ENCODE assay signal across 9 cellular contexts in the genomic region with DNA sequence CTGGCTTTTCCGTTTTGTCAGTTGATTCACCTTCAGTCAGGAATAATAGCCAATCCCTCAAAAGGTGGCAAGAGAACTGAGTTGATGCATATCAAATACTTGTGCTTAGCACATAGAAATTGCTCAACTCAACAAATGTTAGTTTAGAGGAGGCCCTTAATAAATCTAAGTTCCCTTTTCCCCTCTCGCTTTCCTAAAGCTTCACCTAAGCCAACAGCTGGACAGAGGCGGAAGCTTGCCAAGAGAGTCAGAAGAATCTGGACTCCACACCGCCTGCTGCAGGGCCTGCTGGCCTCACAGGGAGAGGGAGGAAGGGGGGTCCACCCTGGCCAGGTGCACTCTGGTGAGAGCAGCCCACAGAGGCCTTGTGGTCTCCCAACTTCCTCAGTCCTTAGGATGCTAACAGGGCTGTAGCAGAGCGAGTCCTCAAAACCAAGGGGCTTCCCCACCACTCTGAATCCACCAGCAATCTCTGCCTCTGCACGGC.
A peak's percentile ranks its signal among the peaks of the same experiment; 100 is the strongest.
DNase-seq lines count a peak whose midpoint lies in the region; ATAC-seq and TF ChIP-seq lines count a peak whose summit lies in the region.
"Had no signal": no experiment of that assay in that cellular context is flagged by ENCODE, and none has a peak within 500 bp of the region (broad histone marks: within the 10 kb centered on the region; RNA-seq: fewer than 3 reads in every experiment).

No MANE protein-coding gene starts in this region.

- peaks cover 19% of the 10 kb centered on the region for H3K4me1 ChIP-seq in MM.1S (ENCODE audit: low read length)
- peaks cover 52% of the 10 kb centered on the region for H3K4me1 ChIP-seq in mammary epithelial cell (ENCODE audit: insufficient read depth, low read length)

- CTCF ChIA-PET in CD4-positive, alpha-beta T cell (lab: Charles Lee): no interaction called here
- CTCF ChIA-PET in mammary epithelial cell (lab: Charles Lee; ENCODE audit: low non-redundant PET): no interaction called here

- H3K9ac ChIP-seq in MM.1S (ENCODE audit: low read length) (no peak overlapping the region), mammary epithelial cell (ENCODE audit: insufficient read depth, low read length) (no peak overlapping the region)

- H3K4me1 Mint-ChIP-seq in CD4-positive, alpha-beta T cell (ENCODE audit: low read depth): peaks cover 55% of the 10 kb centered on the region
- peaks cover 67% of the 10 kb centered on the region in 2 donors for H3K4me1 Mint-ChIP-seq in natural killer cell treated with Interleukin-12 subunit alpha and Interleukin-12 subunit beta and Interleukin-15 and Interleukin-18, amount 100 ng/mL, for 72 hours (ENCODE audit: low read depth in 2 of 2)

- H2AFZ ChIP-seq in MM.1S (ENCODE audit: low read length): no peak overlapping the region
- no peak overlapping the region for H2AFZ ChIP-seq in mammary epithelial cell (ENCODE audit: low read depth, low read length)

- H3K9me3 ChIP-seq in CD4-positive, alpha-beta T cell (ENCODE audit: control insufficient read depth, low read length): no peaks in the 10 kb centered on the region
- H3K9me3 ChIP-seq in MM.1S (replicated peaks; ENCODE audit: insufficient read depth, low read length): no peaks in the 10 kb centered on the region
- H3K9me3 ChIP-seq in mammary epithelial cell (replicated peaks; ENCODE audit: insufficient read depth, low read length): no peaks in the 10 kb centered on the region
- H3K9me3 ChIP-seq: body of pancreas had no signal

- no peaks in the 10 kb centered on the region for H4K20me1 ChIP-seq in MM.1S (ENCODE audit: insufficient read depth, low read length)
- H4K20me1 ChIP-seq in mammary epithelial cell (ENCODE audit: insufficient read depth, low read length): no peaks in the 10 kb centered on the region

- H3K9me3 Mint-ChIP-seq in CD4-positive, alpha-beta T cell: no peaks in the 10 kb centered on the region
- H3K9me3 Mint-ChIP-seq in natural killer cell treated with Interleukin-12 subunit alpha and Interleukin-12 subunit beta and Interleukin-15 and Interleukin-18, amount 100 ng/mL, for 72 hours: no peaks in the 10 kb centered on the region

- H3K36me3 ChIP-seq in MM.1S (replicated peaks; ENCODE audit: insufficient read depth, low read length) (no peaks in the 10 kb centered on the region), mammary epithelial cell (ENCODE audit: insufficient read depth, low read length) (no peaks in the 10 kb centered on the region)

- no peaks in the 10 kb centered on the region for H3K27me3 ChIP-seq in CD4-positive, alpha-beta T cell (ENCODE audit: control insufficient read depth, insufficient read depth, low read length)
- H3K27me3 ChIP-seq in MM.1S (replicated peaks; ENCODE audit: insufficient read depth, low read length) (no peaks in the 10 kb centered on the region), mammary epithelial cell (ENCODE audit: insufficient read depth, low read length) (no peaks in the 10 kb centered on the region)
- H3K27me3 ChIP-seq: body of pancreas had no signal

- no TSS peak for BruUV-seq in mammary epithelial cell (replicated peaks; lab: Mats Ljungman, UMichigan)

- no peaks in the 10 kb centered on the region for H3K9me2 ChIP-seq in MM.1S (replicated peaks; ENCODE audit: insufficient read depth, low read length)

- H3K4me3 Mint-ChIP-seq in CD4-positive, alpha-beta T cell: no peak overlapping the region
- peak overlapping the region; percentile 74 for H3K4me3 Mint-ChIP-seq in natural killer cell treated with Interleukin-12 subunit alpha and Interleukin-12 subunit beta and Interleukin-15 and Interleukin-18, amount 100 ng/mL, for 72 hours

- dilution Hi-C loops in mammary epithelial cell (cut with HindIII; ENCODE audit: low sequenced_read_pairs): no loop called here

- H3K27me3 Mint-ChIP-seq in CD4-positive, alpha-beta T cell: no peaks in the 10 kb centered on the region
- H3K27me3 Mint-ChIP-seq in natural killer cell treated with Interleukin-12 subunit alpha and Interleukin-12 subunit beta and Interleukin-15 and Interleukin-18, amount 100 ng/mL, for 72 hours: no peaks in the 10 kb centered on the region

- POLR2A ChIA-PET in CD4-positive, alpha-beta T cell (lab: Charles Lee): interaction anchor here (1.4 kb wide), 1 partner anchor 10 kb away, joined by 3 read pairs; no protein-coding TSS in a partner anchor

- peak in 2 of 10 experiments; percentile 11 to 12 for DNase-seq in CD4-positive, alpha-beta T cell
- DNase-seq in MM.1S (peak; percentile 26), mammary epithelial cell (no peak), DMS114 treated with DMSO at 0.1 percent for 48 hours (lab: John Stamatoyannopoulos, UW; ENCODE audit: unreplicated experiment) (no peak), Ammon's horn (ENCODE audit: low spot score) (no peak)
- peak; percentile 57 for DNase-seq in natural killer cell treated with Interleukin-12 subunit alpha and Interleukin-12 subunit beta and Interleukin-15 and Interleukin-18, amount 100 ng/mL, for 72 hours (ENCODE audit: low spot score)

- peaks cover 4% of the 10 kb centered on the region for H3K36me3 Mint-ChIP-seq in CD4-positive, alpha-beta T cell (ENCODE audit: low read depth)
- peaks cover 17% of the 10 kb centered on the region for H3K36me3 Mint-ChIP-seq in natural killer cell treated with Interleukin-12 subunit alpha and Interleukin-12 subunit beta and Interleukin-15 and Interleukin-18, amount 100 ng/mL, for 72 hours

- ATAC-seq in CD4-positive, alpha-beta T cell (ENCODE audit: poor library complexity): peak; percentile 51
- peak; percentile 76 for ATAC-seq in GM21423 (IDR thresholded peaks at IDR 0.05; ENCODE audit: unreplicated experiment)
- ATAC-seq in natural killer cell treated with Interleukin-12 subunit alpha and Interleukin-12 subunit beta and Interleukin-15 and Interleukin-18, amount 100 ng/mL, for 72 hours: peak in 1 of 2 donors; percentile 60
- no peak for ATAC-seq in GM19324 (IDR thresholded peaks at IDR 0.05; ENCODE audit: low FRiP score, unreplicated experiment)

- no peaks in the 10 kb centered on the region for H3F3A ChIP-seq in MM.1S (ENCODE audit: insufficient read depth, low read length)

- in situ Hi-C loops in mammary epithelial cell (cut with MboI; ENCODE audit: low sequenced_read_pairs in 2 of 2): no loop called here

- 83% methylated on average over 6 of the region's 6 CpGs for WGBS in mammary epithelial cell (ENCODE audit: low coverage, missing lambda C conversion rate)

- intact Hi-C loops in CD4-positive, alpha-beta T cell (cut with DNase I, micrococcal nuclease): loop anchor here in 1 of 2 experiments (5.0 kb wide), 1 partner anchor 213 kb away; a partner anchor contains a TSS
- intact Hi-C loops in mammary epithelial cell (cut with micrococcal nuclease): loop anchor here (1.0 to 10.0 kb wide), 4 partner anchors 205 to 468 kb away; no protein-coding TSS in a partner anchor

- H3K4me3 ChIP-seq in MM.1S (ENCODE audit: low read length) (no peak overlapping the region), mammary epithelial cell (replicated peaks in 1 of 3; ENCODE audit: insufficient read depth in 1 of 3, low read depth in 2 of 3, low read length in 3 of 3) (no peak overlapping the region)
- H3K4me3 ChIP-seq: body of pancreas had no signal

- H3K27ac Mint-ChIP-seq in CD4-positive, alpha-beta T cell: peak overlapping the region; percentile 84
- H3K27ac Mint-ChIP-seq in natural killer cell treated with Interleukin-12 subunit alpha and Interleukin-12 subunit beta and Interleukin-15 and Interleukin-18, amount 100 ng/mL, for 72 hours: peak overlapping the region; percentile 83 to 87

- H3K27ac ChIP-seq in CD4-positive, alpha-beta T cell (ENCODE audit: low read depth, low read length): no peak overlapping the region
- H3K27ac ChIP-seq in MM.1S (ENCODE audit: low read length) (no peak overlapping the region), mammary epithelial cell (ENCODE audit: insufficient read depth, low read depth, low read length) (peak overlapping the region; percentile 19)

- H3K4me2 ChIP-seq in MM.1S (ENCODE audit: low read depth, low read length) (no peak overlapping the region), mammary epithelial cell (ENCODE audit: insufficient read depth, low read depth, low read length) (peak overlapping the region; percentile 51)

- peaks cover 18% of the 10 kb centered on the region; the same call in 1 of the 2 replicates for H3K79me2 ChIP-seq in MM.1S (ENCODE audit: low read length)
- peaks cover 12% of the 10 kb centered on the region for H3K79me2 ChIP-seq in mammary epithelial cell (ENCODE audit: insufficient read depth, low read length)

- TF ChIP-seq CTCF in CD4-positive, alpha-beta T cell (IDR thresholded peaks at IDR 0.05): no peak
- TF ChIP-seq CTCF in MM.1S (IDR thresholded peaks at IDR 0.05; ENCODE audit: low read length): no peak
- TF ChIP-seq CTCF in mammary epithelial cell (conservative IDR thresholded peaks at IDR 0.05 in 1 of 2, IDR thresholded peaks at IDR 0.05 in 1 of 2; ENCODE audit: extremely low read depth in 1 of 2, insufficient read depth in 1 of 2, low read depth in 1 of 2, low read length in 2 of 2): no peak

Comparison
In these comparisons a context has a peak if more than half of its experiments do, and no peak if none do; other contexts are left out.
1. DNase-seq: peak in MM.1S (single experiment) and natural killer cell treated with Interleukin-12 subunit alpha and Interleukin-12 subunit beta and Interleukin-15 and Interleukin-18, amount 100 ng/mL, for 72 hours (single experiment); none in mammary epithelial cell (single experiment), DMS114 treated with DMSO at 0.1 percent for 48 hours (single experiment) and Ammon's horn (single experiment).